ENCODE assay signal across 8 cellular contexts in genomic region chrX:120308959-120309872, GRCh38. TPM values are rescaled to one million over a fixed set of nuclear protein-coding genes. Genes with fewer than 3 reads are reported as not detected.
DNase-seq lines count a peak whose midpoint lies in the region; ATAC-seq and TF ChIP-seq lines count a peak whose summit lies in the region.

No MANE protein-coding gene starts in this region.

- peak overlapping the region; percentile 50 for H3K9ac ChIP-seq in OCI-LY3 (ENCODE audit: low read length)

- ATAC-seq in GM19043 (IDR thresholded peaks at IDR 0.05; ENCODE audit: low read depth, unreplicated experiment) = peak; percentile 88
- ATAC-seq in HG03354 (IDR thresholded peaks at IDR 0.05; ENCODE audit: poor library complexity, severe bottlenecking, unreplicated experiment) = peak; percentile 95
- peak; percentile 96 for ATAC-seq in upper lobe of right lung

- intact Hi-C loops in cardiac septum (cut with DNase I) = no loop called here
- intact Hi-C loops in posterior vena cava (cut with DNase I) = no loop called here
- intact Hi-C loops in upper lobe of right lung (cut with DNase I) = no loop called here

- H3K79me2 ChIP-seq in OCI-LY3 (ENCODE audit: low read length) = no peaks in the 10 kb centered on the region

- peak overlapping the region; percentile 70 for H3K4me2 ChIP-seq in OCI-LY3 (ENCODE audit: low read length)

- H3K9me3 ChIP-seq in OCI-LY3 (ENCODE audit: insufficient read depth, low read length) (no peaks in the 10 kb centered on the region), upper lobe of right lung (no peaks in the 10 kb centered on the region)

- H3K27ac ChIP-seq in OCI-LY3 (ENCODE audit: low read length) = no peak overlapping the region
- H3K27ac ChIP-seq in upper lobe of right lung = no peak overlapping the region

- DNase-seq in AG09319 (ENCODE audit: extremely low read depth, low read depth) = no peak
- peak; percentile 67 for DNase-seq in activated naive CD4-positive, alpha-beta T cell treated with Interleukin-2 at 50 U/mL for 16 hours
- peak; percentile 79 for DNase-seq in cardiac septum (ENCODE audit: low spot score)
- DNase-seq in posterior vena cava (ENCODE audit: low spot score) = peak; percentile 85
- DNase-seq in upper lobe of right lung = peak; percentile 82

- peak; percentile 3 for TF ChIP-seq CTCF in AG09319 (IDR thresholded peaks at IDR 0.05; ENCODE audit: low read depth, low read length)
- peak; percentile 55 for TF ChIP-seq CTCF in OCI-LY3 (IDR thresholded peaks at IDR 0.05; ENCODE audit: low read depth, low read length)
- peak; percentile 39 for TF ChIP-seq CTCF in upper lobe of right lung (IDR thresholded peaks at IDR 0.05)

- H4K20me1 ChIP-seq in OCI-LY3 (ENCODE audit: insufficient read depth, low read length) = no peaks in the 10 kb centered on the region

- H2AFZ ChIP-seq in OCI-LY3 (ENCODE audit: low read depth, low read length) = peak overlapping the region; percentile 82; the same call in 1 of the 2 replicates

- H3K36me3 ChIP-seq in OCI-LY3 (replicated peaks; ENCODE audit: low read depth, low read length) (no peaks in the 10 kb centered on the region), upper lobe of right lung (no peaks in the 10 kb centered on the region)

- H3K4me1 ChIP-seq in OCI-LY3 (ENCODE audit: low read length) = peaks cover 26% of the 10 kb centered on the region
- peaks cover 15% of the 10 kb centered on the region for H3K4me1 ChIP-seq in upper lobe of right lung

- H3K4me3 ChIP-seq in OCI-LY3 (ENCODE audit: low read length) (peak overlapping the region; percentile 77), upper lobe of right lung (peak overlapping the region; percentile 36)

- H3K27me3 ChIP-seq in OCI-LY3 (ENCODE audit: low read depth, low read length) (peaks cover 10% of the 10 kb centered on the region), upper lobe of right lung (no peaks in the 10 kb centered on the region)

RNA-seq across cellular contexts. Expression of gene TMEM255A, which starts 2.0 kb away (rescaled TPM):
- total RNA-seq in cardiac septum (0.48 TPM), posterior vena cava (1 to 10 TPM; 1.6 to 6.3 TPM), upper lobe of right lung (1.5 TPM)

RNA-seq across cellular contexts. Expression of gene ATP1B4, which starts 52.7 kb away (rescaled TPM):
- total RNA-seq in cardiac septum (16.9 TPM), posterior vena cava (not detected), upper lobe of right lung (not detected)

RNA-seq across cellular contexts. Expression of gene ZBTB33, which starts 58.6 kb away (rescaled TPM):
- total RNA-seq in cardiac septum = 6.5 TPM
- 1 to 10 TPM; 7.4 to 7.8 TPM for total RNA-seq in posterior vena cava
- total RNA-seq in upper lobe of right lung = 15.3 TPM

Comparison
In these comparisons a context has a peak if more than half of its experiments do, and no peak if none do; other contexts are left out.
1. CTCF ChIP-seq: peak in every context shown above with its lines; median percentile 55 in OCI-LY3; 39 in upper lobe of right lung; 3 in AG09319.
2. RNA of gene ATP1B4, which starts 52.7 kb away (total RNA-seq): 16.9 TPM in cardiac septum (single experiment); not detected in posterior vena cava and not detected in upper lobe of right lung (single experiment); every median in the first group is over 10 times any median in the second.
3. Peak in every context shown above with its lines, with median percentiles within 50 percentile points of each other: ATAC-seq.